8 cellular contexts compared by ENCODE assay signal in the genomic region with DNA sequence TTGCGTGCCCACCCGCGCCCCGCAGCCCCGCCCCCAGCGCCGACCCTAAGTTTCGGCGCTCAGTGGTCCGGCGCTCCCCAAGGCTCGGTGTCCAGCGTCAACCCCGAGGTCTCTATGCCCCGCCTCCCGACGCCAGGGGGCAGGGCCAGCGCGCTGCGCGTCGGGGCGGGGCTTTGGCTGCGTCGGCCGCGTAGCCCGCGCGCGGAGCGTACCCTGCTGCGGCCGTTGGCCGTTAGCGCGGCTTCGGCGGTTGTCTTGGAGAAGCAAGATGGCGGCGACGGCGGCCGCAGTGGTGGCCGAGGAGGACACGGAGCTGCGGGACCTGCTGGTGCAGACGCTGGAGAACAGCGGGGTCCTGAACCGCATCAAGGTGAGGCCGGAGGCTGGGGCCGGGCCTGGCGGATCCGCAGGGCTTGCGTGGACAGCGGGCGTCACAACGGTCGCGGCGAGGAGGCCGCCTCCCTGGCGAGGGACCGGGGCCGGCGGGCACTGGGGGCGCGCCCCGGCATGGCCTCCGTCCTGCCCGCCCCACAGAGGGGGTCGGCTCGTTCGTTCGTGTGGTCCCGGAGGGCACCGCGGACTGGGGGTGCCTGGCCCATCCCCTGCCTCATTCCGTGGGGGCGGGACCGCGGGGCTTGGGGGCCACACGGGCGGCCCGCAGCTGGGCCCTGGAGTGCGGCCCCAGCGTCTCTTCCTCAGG. TPM values are rescaled to one million over a fixed set of nuclear protein-coding genes. Genes with fewer than 3 reads are reported as not detected.
DNase-seq lines count a peak whose midpoint lies in the region; ATAC-seq and TF ChIP-seq lines count a peak whose summit lies in the region.

A gene with protein sequence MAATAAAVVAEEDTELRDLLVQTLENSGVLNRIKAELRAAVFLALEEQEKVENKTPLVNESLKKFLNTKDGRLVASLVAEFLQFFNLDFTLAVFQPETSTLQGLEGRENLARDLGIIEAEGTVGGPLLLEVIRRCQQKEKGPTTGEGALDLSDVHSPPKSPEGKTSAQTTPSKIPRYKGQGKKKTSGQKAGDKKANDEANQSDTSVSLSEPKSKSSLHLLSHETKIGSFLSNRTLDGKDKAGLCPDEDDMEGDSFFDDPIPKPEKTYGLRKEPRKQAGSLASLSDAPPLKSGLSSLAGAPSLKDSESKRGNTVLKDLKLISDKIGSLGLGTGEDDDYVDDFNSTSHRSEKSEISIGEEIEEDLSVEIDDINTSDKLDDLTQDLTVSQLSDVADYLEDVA (plus strand): TSS at position 253 of the 700 bp plus-strand sequence. CDS start 16 bp downstream, at position 269.

- TF ChIP-seq POLR2A in esophagus squamous epithelium (IDR thresholded peaks at IDR 0.05), result peak in 1 of 4 donors; percentile 56

- 0% methylated on average over 1 to 5 of the region's 87 CpGs for WGBS in esophagus squamous epithelium, 2 donors

- DNase-seq in DMS153 (lab: John Stamatoyannopoulos, UW), result peak; percentile 88
- peak; percentile 92 for DNase-seq in KG1 (lab: John Stamatoyannopoulos, UW)
- peak; percentile 78 for DNase-seq in Panc1 (ENCODE audit: low read depth, low spot score)
- DNase-seq in activated T-cell treated with anti-CD3 and anti-CD28 coated beads, Interleukin-2, amount 50 U/mL, for 48 hours, result peak; percentile 93 to 95
- peak; percentile 73 for DNase-seq in esophagus squamous epithelium (lab: John Stamatoyannopoulos, UW)
- peak; percentile 97 for DNase-seq in myocyte (ENCODE audit: low read depth)
- DNase-seq in stimulated activated CD8-positive, alpha-beta memory T cell treated with anti-CD3 and anti-CD28 coated beads, Interleukin-7, amount 100 ng/mL, for 4 hours (ENCODE audit: low read depth in 2 of 2), result peak; percentile 73 to 89

- peaks cover 24% of the 10 kb centered on the region for H3K36me3 ChIP-seq in Panc1 (ENCODE audit: control insufficient read depth, insufficient read depth, low read length)
- peaks cover 0 to 4% (median 0%) of the 10 kb centered on the region in 3 donors for H3K36me3 ChIP-seq in esophagus squamous epithelium

- no TSS peak for BruUV-seq in Panc1 (replicated peaks; lab: Mats Ljungman, UMichigan)

- no peak for TF ChIP-seq CTCF in Panc1 (IDR thresholded peaks at IDR 0.05)
- TF ChIP-seq CTCF in esophagus squamous epithelium (IDR thresholded peaks at IDR 0.05), result peak in 3 of 6 experiments; percentile 37 to 45 (median 38)

- ATAC-seq in GM21723 (IDR thresholded peaks at IDR 0.05; ENCODE audit: unreplicated experiment), result peak; percentile 92
- ATAC-seq in Panc1, result peak; percentile 97

- POLR2A ChIA-PET in Panc1 (lab: Charles Lee), result no interaction called here

- in situ Hi-C loops in Panc1 (cut with HindIII; ENCODE audit: low pct_unique_long_range_greater_than_20kb, low sequenced_read_pairs), result no loop called here

- H3K4me1 ChIP-seq in Panc1 (ENCODE audit: control insufficient read depth, insufficient read depth, low read length), result peaks cover 18% of the 10 kb centered on the region
- peaks cover 0 to 33% (median 16%) of the 10 kb centered on the region in 3 donors for H3K4me1 ChIP-seq in esophagus squamous epithelium

- CTCF ChIA-PET in Panc1 (lab: Charles Lee), result interaction anchor here (0.7 kb wide), 1 partner anchor 137 kb away, joined by 3 read pairs; no protein-coding TSS in a partner anchor

- H3K9me3 ChIP-seq in Panc1 (ENCODE audit: control insufficient read depth, insufficient read depth, low read depth, low read length) (no peaks in the 10 kb centered on the region), esophagus squamous epithelium (no peaks in the 10 kb centered on the region)

- peak within 1 kb of the TSS; percentile 88 to 89 for H3K4me3 ChIP-seq in Panc1 (ENCODE audit: low read depth in 2 of 2, low read length in 2 of 2)
- peak within 1 kb of the TSS; percentile 90 to 99 (median 96) for H3K4me3 ChIP-seq in esophagus squamous epithelium

- H3K27ac ChIP-seq in Panc1 (ENCODE audit: low read length) (peak within 1 kb of the TSS; percentile 94), esophagus squamous epithelium (peak within 1 kb of the TSS; percentile 71 to 86 (median 82))

- intact Hi-C loops in Panc1 (cut with micrococcal nuclease; ENCODE audit: unreplicated experiment) (loop anchor here (1.0 to 5.0 kb wide), 2 partner anchors 143 to 213 kb away; no protein-coding TSS in a partner anchor), esophagus squamous epithelium (cut with DNase I) (loop anchor here (10.0 kb wide), 1 partner anchor 224 kb away; no protein-coding TSS in a partner anchor)

- H3K27me3 ChIP-seq in Panc1 (ENCODE audit: control insufficient read depth, insufficient read depth, low read length) (no peaks in the 10 kb centered on the region), esophagus squamous epithelium (no peaks in the 10 kb centered on the region)

RNA-seq across cellular contexts. Expression of the gene that starts here (rescaled TPM):
- total RNA-seq in Panc1 (2021; ENCODE audit: unreplicated experiment), result 35.4 TPM
- 15.2 TPM for polyA plus RNA-seq in Panc1 (2012; ENCODE audit: insufficient read length)
- total RNA-seq in esophagus squamous epithelium, result 10 to 100 TPM; 13.0 to 18.6 (median 13.3) TPM
- total RNA-seq in myocyte, result 16.3 and 17.5 TPM in 2 replicates
- polyA plus RNA-seq in myocyte (2012), result 7.6 TPM

Comparison
In these comparisons a context has a peak if more than half of its experiments do, and no peak if none do; other contexts are left out.
1. Peak in every context shown above with its lines: DNase-seq, ATAC-seq, H3K4me3 ChIP-seq and H3K27ac ChIP-seq.